Comparison of ENCODE assay signal across 1 cellular context in the genomic region with DNA sequence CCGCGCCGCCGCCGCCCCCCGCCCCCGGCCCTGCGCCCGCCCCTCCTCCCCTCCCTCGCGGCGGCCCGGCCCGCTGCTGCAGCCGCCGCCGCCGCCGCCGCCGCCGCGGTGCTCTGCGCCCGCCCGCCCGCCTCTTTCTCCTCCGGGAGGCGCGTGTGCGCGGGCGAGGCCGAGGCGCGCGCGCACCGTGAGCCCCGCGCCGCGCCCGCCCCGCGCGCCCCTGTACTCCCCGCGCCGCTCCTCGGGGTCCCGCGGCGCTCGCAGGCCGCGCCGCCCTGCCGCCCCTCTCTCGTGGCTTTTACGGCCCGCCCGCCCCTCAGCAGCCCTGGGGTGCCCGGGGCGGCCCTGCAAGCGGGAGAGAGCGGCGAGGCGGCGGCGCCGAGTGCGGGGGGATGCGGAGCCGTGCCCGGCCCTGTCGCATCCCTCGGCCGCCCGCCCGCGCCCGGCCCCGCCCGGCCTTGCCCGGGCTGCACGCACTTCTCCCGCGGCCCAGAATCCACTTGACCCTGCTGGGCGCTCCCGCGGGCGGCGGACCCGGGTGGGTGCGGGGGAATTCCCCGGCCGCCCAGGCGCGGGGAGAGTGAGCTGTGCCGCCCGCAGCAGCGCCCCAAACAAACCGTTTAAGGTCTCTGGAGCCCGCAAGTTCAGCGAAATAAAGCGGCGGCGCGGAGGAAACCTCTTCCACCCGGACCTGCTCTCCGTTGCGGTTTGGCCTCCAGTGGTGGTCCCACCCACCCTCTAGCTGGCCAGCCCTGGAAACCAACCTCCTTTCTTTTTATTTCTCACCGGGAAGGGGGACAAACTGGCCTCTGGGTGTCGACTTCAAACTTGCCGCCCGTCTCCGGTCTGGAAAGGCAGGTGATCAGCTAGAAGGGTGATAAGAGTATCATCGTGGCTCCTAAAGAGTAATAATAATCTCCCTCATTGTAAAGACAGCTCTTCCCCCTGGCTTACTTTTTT.
TF ChIP-seq lines count a peak whose summit lies in the region.

No MANE protein-coding gene starts in this region.

TF ChIP-seq in HepG2, 621 proteins besides CTCF, POLR2A, EP300 and RAD21 (continued from another document):
- TF ChIP-seq, protein P1, sequence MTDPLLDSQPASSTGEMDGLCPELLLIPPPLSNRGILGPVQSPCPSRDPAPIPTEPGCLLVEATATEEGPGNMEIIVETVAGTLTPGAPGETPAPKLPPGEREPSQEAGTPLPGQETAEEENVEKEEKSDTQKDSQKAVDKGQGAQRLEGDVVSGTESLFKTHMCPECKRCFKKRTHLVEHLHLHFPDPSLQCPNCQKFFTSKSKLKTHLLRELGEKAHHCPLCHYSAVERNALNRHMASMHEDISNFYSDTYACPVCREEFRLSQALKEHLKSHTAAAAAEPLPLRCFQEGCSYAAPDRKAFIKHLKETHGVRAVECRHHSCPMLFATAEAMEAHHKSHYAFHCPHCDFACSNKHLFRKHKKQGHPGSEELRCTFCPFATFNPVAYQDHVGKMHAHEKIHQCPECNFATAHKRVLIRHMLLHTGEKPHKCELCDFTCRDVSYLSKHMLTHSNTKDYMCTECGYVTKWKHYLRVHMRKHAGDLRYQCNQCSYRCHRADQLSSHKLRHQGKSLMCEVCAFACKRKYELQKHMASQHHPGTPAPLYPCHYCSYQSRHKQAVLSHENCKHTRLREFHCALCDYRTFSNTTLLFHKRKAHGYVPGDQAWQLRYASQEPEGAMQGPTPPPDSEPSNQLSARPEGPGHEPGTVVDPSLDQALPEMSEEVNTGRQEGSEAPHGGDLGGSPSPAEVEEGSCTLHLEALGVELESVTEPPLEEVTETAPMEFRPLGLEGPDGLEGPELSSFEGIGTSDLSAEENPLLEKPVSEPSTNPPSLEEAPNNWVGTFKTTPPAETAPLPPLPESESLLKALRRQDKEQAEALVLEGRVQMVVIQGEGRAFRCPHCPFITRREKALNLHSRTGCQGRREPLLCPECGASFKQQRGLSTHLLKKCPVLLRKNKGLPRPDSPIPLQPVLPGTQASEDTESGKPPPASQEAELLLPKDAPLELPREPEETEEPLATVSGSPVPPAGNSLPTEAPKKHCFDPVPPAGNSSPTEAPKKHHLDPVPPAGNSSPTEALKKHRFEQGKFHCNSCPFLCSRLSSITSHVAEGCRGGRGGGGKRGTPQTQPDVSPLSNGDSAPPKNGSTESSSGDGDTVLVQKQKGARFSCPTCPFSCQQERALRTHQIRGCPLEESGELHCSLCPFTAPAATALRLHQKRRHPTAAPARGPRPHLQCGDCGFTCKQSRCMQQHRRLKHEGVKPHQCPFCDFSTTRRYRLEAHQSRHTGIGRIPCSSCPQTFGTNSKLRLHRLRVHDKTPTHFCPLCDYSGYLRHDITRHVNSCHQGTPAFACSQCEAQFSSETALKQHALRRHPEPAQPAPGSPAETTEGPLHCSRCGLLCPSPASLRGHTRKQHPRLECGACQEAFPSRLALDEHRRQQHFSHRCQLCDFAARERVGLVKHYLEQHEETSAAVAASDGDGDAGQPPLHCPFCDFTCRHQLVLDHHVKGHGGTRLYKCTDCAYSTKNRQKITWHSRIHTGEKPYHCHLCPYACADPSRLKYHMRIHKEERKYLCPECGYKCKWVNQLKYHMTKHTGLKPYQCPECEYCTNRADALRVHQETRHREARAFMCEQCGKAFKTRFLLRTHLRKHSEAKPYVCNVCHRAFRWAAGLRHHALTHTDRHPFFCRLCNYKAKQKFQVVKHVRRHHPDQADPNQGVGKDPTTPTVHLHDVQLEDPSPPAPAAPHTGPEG (CRISPR knock-in tag; IDR thresholded peaks at IDR 0.05) = peak; percentile 66
